Comparison of ENCODE assay signal across 1 cellular context in the genomic region with DNA sequence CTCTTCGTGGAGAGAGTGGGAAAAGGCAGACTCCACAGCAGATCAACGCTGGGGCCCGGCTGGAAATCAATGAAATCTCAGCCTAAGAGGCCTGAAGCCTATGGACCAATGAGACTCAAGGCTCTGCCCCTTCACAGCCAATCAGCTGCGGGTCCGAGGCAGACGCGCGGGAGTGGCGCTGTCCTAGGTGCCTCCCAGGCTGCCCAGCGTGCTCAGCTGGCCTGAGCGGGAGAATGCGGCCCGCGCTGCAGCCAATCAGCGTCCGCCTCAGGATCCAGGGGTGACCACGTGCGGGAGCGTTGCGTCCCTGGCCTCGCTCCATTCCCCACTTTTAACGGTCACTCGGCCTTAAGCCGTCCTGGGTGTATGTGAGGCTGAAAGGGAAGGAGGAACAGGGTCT.
TF ChIP-seq lines count a peak whose summit lies in the region.

A gene with protein sequence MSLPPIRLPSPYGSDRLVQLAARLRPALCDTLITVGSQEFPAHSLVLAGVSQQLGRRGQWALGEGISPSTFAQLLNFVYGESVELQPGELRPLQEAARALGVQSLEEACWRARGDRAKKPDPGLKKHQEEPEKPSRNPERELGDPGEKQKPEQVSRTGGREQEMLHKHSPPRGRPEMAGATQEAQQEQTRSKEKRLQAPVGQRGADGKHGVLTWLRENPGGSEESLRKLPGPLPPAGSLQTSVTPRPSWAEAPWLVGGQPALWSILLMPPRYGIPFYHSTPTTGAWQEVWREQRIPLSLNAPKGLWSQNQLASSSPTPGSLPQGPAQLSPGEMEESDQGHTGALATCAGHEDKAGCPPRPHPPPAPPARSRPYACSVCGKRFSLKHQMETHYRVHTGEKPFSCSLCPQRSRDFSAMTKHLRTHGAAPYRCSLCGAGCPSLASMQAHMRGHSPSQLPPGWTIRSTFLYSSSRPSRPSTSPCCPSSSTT (plus strand): TSS at position 341 of the 400 bp plus-strand sequence. CDS start 10,069 bp downstream, outside the sequence.

TF ChIP-seq in K562, 482 proteins besides CTCF, POLR2A, EP300 and RAD21 (continued from another document and continues in another):
- TF ChIP-seq, protein P1, sequence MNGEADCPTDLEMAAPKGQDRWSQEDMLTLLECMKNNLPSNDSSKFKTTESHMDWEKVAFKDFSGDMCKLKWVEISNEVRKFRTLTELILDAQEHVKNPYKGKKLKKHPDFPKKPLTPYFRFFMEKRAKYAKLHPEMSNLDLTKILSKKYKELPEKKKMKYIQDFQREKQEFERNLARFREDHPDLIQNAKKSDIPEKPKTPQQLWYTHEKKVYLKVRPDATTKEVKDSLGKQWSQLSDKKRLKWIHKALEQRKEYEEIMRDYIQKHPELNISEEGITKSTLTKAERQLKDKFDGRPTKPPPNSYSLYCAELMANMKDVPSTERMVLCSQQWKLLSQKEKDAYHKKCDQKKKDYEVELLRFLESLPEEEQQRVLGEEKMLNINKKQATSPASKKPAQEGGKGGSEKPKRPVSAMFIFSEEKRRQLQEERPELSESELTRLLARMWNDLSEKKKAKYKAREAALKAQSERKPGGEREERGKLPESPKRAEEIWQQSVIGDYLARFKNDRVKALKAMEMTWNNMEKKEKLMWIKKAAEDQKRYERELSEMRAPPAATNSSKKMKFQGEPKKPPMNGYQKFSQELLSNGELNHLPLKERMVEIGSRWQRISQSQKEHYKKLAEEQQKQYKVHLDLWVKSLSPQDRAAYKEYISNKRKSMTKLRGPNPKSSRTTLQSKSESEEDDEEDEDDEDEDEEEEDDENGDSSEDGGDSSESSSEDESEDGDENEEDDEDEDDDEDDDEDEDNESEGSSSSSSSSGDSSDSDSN (IDR thresholded peaks at IDR 0.05; ENCODE audit: borderline replicate concordance in 1 of 2, low read depth in 2 of 2, low read length in 2 of 2) = no peak
- TF ChIP-seq ETV5 (CRISPR knock-in tag; IDR thresholded peaks at IDR 0.05; ENCODE audit: low read depth) (no peak), TARDBP (IDR thresholded peaks at IDR 0.05) (no peak), XRCC4 (IDR thresholded peaks at IDR 0.05; ENCODE audit: extremely low read depth, insufficient read depth, insufficient read length) (no peak), HEY1 (CRISPR knock-in tag; IDR thresholded peaks at IDR 0.05; ENCODE audit: borderline replicate concordance) (no peak), ZNF584 (CRISPR knock-in tag; IDR thresholded peaks at IDR 0.05; ENCODE audit: low read depth) (no peak), TCF3 (CRISPR knock-in tag; IDR thresholded peaks at IDR 0.05) (no peak), TEAD2 (tag; IDR thresholded peaks at IDR 0.05) (no peak), BMI1 (IDR thresholded peaks at IDR 0.05; ENCODE audit: low read length) (no peak), SIX5 (IDR thresholded peaks at IDR 0.05; ENCODE audit: borderline replicate concordance in 1 of 2, insufficient read depth in 1 of 2, low read depth in 1 of 2, low read length in 2 of 2) (no peak), KAT2B (IDR thresholded peaks at IDR 0.05; ENCODE audit: low read depth, low read length) (no peak), GTF2F1 (IDR thresholded peaks at IDR 0.05; ENCODE audit: low read depth, low read length) (no peak), GTF2E2 (tag; IDR thresholded peaks at IDR 0.05) (no peak), HDAC6 (IDR thresholded peaks at IDR 0.05; ENCODE audit: low read depth, low read length) (no peak), NR2C2 (CRISPR knock-in tag; IDR thresholded peaks at IDR 0.05) (peak; percentile 65), NR2C2 (tag; IDR thresholded peaks at IDR 0.05) (no peak), RBM14 (IDR thresholded peaks at IDR 0.05; ENCODE audit: borderline replicate concordance, insufficient read depth, low read depth, low read length) (no peak), GATA2 (CRISPR knock-in tag; IDR thresholded peaks at IDR 0.05) (no peak), ZKSCAN1 (IDR thresholded peaks at IDR 0.05; ENCODE audit: low read depth, low read length) (no peak), GABPB2 (CRISPR knock-in tag; conservative IDR thresholded peaks at IDR 0.05) (no peak), DMBX1 (CRISPR knock-in tag; IDR thresholded peaks at IDR 0.05; ENCODE audit: borderline replicate concordance) (no peak), HNRNPL (IDR thresholded peaks at IDR 0.05; ENCODE audit: low read depth, low read length) (no peak), NCOA1 (IDR thresholded peaks at IDR 0.05; ENCODE audit: low read depth) (no peak), WHSC1 (IDR thresholded peaks at IDR 0.05; ENCODE audit: low read length) (no peak), MTA1 (IDR thresholded peaks at IDR 0.05; ENCODE audit: borderline replicate concordance) (no peak), ATF1 (CRISPR knock-in tag; IDR thresholded peaks at IDR 0.05) (no peak), ATF1 (tag; IDR thresholded peaks at IDR 0.05) (peak; percentile 75), FOSL1 (tag; conservative IDR thresholded peaks at IDR 0.05) (no peak), CSDE1 (IDR thresholded peaks at IDR 0.05) (0 out of 4 replicates have a peak, but pooled peaks of 1 of the 2 experiments have one; percentile 28), ZC3H8 (IDR thresholded peaks at IDR 0.05) (no peak), MYC (IDR thresholded peaks at IDR 0.05; ENCODE audit: low read depth, low read length) (peak; percentile 57; the same call in 1 of the 2 replicates), MYC (CRISPR knock-in tag; IDR thresholded peaks at IDR 0.05; ENCODE audit: borderline replicate concordance, low read depth) (no peak), PRMT5 (CRISPR knock-in tag; IDR thresholded peaks at IDR 0.05) (0 out of 2 replicates have a peak, but pooled peaks have one; percentile 53), FUS (optimal IDR thresholded peaks at IDR 0.05; ENCODE audit: low read depth, low read length) (no peak), MBD2 (IDR thresholded peaks at IDR 0.05; ENCODE audit: borderline replicate concordance, low read depth) (no peak; the same call in 1 of the 2 replicates), NRF1 (conservative IDR thresholded peaks at IDR 0.05 in 1 of 2, IDR thresholded peaks at IDR 0.05 in 1 of 2) (peak; percentile 50 to 58; a peak in 2 of 4 replicates), NFE2L1 (tag; IDR thresholded peaks at IDR 0.05; ENCODE audit: borderline replicate concordance, low read depth) (no peak), CHD4 (IDR thresholded peaks at IDR 0.05; ENCODE audit: insufficient read depth, insufficient replicate concordance, low read depth, low read length, poor library complexity, severe bottlenecking) (no peak), NFXL1 (CRISPR knock-in tag; IDR thresholded peaks at IDR 0.05) (no peak), IFI16 (CRISPR knock-in tag; IDR thresholded peaks at IDR 0.05) (no peak), RFX5 (IDR thresholded peaks at IDR 0.05; ENCODE audit: low read depth, low read length) (no peak), SMAD2 (IDR thresholded peaks at IDR 0.05; ENCODE audit: low read depth, low read length) (no peak), PHF21A (IDR thresholded peaks at IDR 0.05; ENCODE audit: borderline replicate concordance, low read depth) (peak; percentile 100), ZNF431 (CRISPR knock-in tag; IDR thresholded peaks at IDR 0.05) (peak; percentile 83), ZFP30 (CRISPR knock-in tag; IDR thresholded peaks at IDR 0.05; ENCODE audit: borderline replicate concordance) (no peak), C11orf30 (IDR thresholded peaks at IDR 0.05; ENCODE audit: low read depth) (no peak), ZNF707 (CRISPR knock-in tag; conservative IDR thresholded peaks at IDR 0.05) (no peak), ZNF764 (CRISPR knock-in tag; IDR thresholded peaks at IDR 0.05; ENCODE audit: low read depth) (no peak), FOXM1 (IDR thresholded peaks at IDR 0.05; ENCODE audit: low read depth) (no peak), FOXM1 (CRISPR knock-in tag; IDR thresholded peaks at IDR 0.05; ENCODE audit: low read depth) (no peak), CBX3 (IDR thresholded peaks at IDR 0.05; ENCODE audit: borderline replicate concordance in 1 of 2, low read length in 2 of 2) (peak in 1 of 2 experiments; percentile 94; a peak in 2 of 3 replicates), CAMTA2 (CRISPR knock-in tag; conservative IDR thresholded peaks at IDR 0.05) (no peak), STAT5B (CRISPR knock-in tag; IDR thresholded peaks at IDR 0.05) (no peak), TCFL5 (CRISPR knock-in tag; conservative IDR thresholded peaks at IDR 0.05) (no peak), ZNF146 (CRISPR knock-in tag; IDR thresholded peaks at IDR 0.05; ENCODE audit: unreplicated experiment) (no peak), SP1 (CRISPR knock-in tag; IDR thresholded peaks at IDR 0.05) (0 out of 2 replicates have a peak, but pooled peaks have one; percentile 25), ARID1B (IDR thresholded peaks at IDR 0.05) (no peak), SMARCC2 (IDR thresholded peaks at IDR 0.05; ENCODE audit: low read depth) (no peak)
- TF ChIP-seq, protein P2, sequence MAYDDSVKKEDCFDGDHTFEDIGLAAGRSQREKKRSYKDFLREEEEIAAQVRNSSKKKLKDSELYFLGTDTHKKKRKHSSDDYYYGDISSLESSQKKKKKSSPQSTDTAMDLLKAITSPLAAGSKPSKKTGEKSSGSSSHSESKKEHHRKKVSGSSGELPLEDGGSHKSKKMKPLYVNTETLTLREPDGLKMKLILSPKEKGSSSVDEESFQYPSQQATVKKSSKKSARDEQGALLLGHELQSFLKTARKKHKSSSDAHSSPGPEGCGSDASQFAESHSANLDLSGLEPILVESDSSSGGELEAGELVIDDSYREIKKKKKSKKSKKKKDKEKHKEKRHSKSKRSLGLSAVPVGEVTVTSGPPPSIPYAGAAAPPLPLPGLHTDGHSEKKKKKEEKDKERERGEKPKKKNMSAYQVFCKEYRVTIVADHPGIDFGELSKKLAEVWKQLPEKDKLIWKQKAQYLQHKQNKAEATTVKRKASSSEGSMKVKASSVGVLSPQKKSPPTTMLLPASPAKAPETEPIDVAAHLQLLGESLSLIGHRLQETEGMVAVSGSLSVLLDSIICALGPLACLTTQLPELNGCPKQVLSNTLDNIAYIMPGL (CRISPR knock-in tag; IDR thresholded peaks at IDR 0.05) = no peak
- TF ChIP-seq, protein P3, sequence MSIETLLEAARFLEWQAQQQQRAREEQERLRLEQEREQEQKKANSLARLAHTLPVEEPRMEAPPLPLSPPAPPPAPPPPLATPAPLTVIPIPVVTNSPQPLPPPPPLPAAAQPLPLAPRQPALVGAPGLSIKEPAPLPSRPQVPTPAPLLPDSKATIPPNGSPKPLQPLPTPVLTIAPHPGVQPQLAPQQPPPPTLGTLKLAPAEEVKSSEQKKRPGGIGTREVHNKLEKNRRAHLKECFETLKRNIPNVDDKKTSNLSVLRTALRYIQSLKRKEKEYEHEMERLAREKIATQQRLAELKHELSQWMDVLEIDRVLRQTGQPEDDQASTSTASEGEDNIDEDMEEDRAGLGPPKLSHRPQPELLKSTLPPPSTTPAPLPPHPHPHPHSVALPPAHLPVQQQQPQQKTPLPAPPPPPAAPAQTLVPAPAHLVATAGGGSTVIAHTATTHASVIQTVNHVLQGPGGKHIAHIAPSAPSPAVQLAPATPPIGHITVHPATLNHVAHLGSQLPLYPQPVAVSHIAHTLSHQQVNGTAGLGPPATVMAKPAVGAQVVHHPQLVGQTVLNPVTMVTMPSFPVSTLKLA (conservative IDR thresholded peaks at IDR 0.05) = peak; percentile 80 to 84
- TF ChIP-seq, protein P4, sequence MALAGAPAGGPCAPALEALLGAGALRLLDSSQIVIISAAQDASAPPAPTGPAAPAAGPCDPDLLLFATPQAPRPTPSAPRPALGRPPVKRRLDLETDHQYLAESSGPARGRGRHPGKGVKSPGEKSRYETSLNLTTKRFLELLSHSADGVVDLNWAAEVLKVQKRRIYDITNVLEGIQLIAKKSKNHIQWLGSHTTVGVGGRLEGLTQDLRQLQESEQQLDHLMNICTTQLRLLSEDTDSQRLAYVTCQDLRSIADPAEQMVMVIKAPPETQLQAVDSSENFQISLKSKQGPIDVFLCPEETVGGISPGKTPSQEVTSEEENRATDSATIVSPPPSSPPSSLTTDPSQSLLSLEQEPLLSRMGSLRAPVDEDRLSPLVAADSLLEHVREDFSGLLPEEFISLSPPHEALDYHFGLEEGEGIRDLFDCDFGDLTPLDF (CRISPR knock-in tag; IDR thresholded peaks at IDR 0.05) = peak; percentile 73
- TF ChIP-seq, protein P5, sequence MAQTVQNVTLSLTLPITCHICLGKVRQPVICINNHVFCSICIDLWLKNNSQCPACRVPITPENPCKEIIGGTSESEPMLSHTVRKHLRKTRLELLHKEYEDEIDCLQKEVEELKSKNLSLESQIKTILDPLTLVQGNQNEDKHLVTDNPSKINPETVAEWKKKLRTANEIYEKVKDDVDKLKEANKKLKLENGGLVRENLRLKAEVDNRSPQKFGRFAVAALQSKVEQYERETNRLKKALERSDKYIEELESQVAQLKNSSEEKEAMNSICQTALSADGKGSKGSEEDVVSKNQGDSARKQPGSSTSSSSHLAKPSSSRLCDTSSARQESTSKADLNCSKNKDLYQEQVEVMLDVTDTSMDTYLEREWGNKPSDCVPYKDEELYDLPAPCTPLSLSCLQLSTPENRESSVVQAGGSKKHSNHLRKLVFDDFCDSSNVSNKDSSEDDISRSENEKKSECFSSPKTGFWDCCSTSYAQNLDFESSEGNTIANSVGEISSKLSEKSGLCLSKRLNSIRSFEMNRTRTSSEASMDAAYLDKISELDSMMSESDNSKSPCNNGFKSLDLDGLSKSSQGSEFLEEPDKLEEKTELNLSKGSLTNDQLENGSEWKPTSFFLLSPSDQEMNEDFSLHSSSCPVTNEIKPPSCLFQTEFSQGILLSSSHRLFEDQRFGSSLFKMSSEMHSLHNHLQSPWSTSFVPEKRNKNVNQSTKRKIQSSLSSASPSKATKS (CRISPR knock-in tag; IDR thresholded peaks at IDR 0.05) = no peak
- TF ChIP-seq, protein P6, sequence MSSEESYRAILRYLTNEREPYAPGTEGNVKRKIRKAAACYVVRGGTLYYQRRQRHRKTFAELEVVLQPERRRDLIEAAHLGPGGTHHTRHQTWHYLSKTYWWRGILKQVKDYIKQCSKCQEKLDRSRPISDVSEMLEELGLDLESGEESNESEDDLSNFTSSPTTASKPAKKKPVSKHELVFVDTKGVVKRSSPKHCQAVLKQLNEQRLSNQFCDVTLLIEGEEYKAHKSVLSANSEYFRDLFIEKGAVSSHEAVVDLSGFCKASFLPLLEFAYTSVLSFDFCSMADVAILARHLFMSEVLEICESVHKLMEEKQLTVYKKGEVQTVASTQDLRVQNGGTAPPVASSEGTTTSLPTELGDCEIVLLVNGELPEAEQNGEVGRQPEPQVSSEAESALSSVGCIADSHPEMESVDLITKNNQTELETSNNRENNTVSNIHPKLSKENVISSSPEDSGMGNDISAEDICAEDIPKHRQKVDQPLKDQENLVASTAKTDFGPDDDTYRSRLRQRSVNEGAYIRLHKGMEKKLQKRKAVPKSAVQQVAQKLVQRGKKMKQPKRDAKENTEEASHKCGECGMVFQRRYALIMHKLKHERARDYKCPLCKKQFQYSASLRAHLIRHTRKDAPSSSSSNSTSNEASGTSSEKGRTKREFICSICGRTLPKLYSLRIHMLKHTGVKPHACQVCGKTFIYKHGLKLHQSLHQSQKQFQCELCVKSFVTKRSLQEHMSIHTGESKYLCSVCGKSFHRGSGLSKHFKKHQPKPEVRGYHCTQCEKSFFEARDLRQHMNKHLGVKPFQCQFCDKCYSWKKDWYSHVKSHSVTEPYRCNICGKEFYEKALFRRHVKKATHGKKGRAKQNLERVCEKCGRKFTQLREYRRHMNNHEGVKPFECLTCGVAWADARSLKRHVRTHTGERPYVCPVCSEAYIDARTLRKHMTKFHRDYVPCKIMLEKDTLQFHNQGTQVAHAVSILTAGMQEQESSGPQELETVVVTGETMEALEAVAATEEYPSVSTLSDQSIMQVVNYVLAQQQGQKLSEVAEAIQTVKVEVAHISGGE (CRISPR knock-in tag; IDR thresholded peaks at IDR 0.05) = no peak
